1 cellular context compared by ENCODE assay signal in the genomic region with DNA sequence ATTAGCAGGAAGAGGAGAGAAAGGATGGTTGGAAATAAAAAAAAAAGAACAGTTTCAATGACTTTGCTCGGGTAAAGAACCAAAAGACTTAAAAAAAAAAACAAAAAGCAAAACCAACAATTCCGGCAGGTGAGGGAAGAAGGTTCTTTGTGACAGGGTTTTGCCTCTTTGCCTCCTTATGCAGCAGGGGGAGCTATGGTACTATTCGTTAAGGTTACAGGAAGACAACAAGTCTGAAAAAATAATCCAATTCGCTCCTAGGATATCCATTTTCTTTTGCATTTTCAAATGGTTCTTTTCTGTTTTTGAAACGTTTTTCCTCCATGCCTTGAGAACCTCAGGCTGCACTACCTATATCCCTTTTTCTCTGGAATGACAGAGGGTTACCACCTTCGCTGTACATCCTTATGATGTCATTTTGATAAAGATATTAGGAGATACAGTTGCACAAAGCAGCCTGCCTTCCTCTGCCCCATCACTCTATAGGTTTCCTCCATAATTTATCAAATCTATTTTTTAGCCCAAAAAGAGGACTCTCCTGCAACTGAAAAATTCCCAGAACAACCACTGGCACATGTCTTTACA.
TF ChIP-seq lines count a peak whose summit lies in the region.

No MANE protein-coding gene starts in this region.

TF ChIP-seq in H1, 55 proteins besides CTCF, POLR2A, EP300 and RAD21:
- TF ChIP-seq NRF1 (IDR thresholded peaks at IDR 0.05; ENCODE audit: low read depth, low read length) (no peak), SIX5 (IDR thresholded peaks at IDR 0.05; ENCODE audit: low read depth, low read length) (no peak), EZH2 (IDR thresholded peaks at IDR 0.05; ENCODE audit: low read depth, low read length, severe bottlenecking) (no peak), TEAD4 (IDR thresholded peaks at IDR 0.05; ENCODE audit: low read depth, low read length) (no peak), HDAC2 (IDR thresholded peaks at IDR 0.05; ENCODE audit: borderline replicate concordance in 1 of 2, low read depth in 2 of 2, low read length in 2 of 2) (no peak), SRF (IDR thresholded peaks at IDR 0.05; ENCODE audit: low read depth, low read length) (no peak), POLR2AphosphoS5 (IDR thresholded peaks at IDR 0.05; ENCODE audit: low read depth, low read length) (no peak), JUN (IDR thresholded peaks at IDR 0.05; ENCODE audit: low read depth, low read length) (no peak), TCF12 (IDR thresholded peaks at IDR 0.05; ENCODE audit: low read depth, low read length) (no peak), FOSL1 (IDR thresholded peaks at IDR 0.05; ENCODE audit: insufficient read depth, low read depth, low read length) (no peak), TAF1 (IDR thresholded peaks at IDR 0.05; ENCODE audit: low read depth, low read length) (no peak), POU5F1 (IDR thresholded peaks at IDR 0.05; ENCODE audit: low read depth, low read length) (no peak), NANOG (IDR thresholded peaks at IDR 0.05; ENCODE audit: insufficient read depth, low read depth, low read length, poor library complexity, severe bottlenecking) (no peak), SP2 (IDR thresholded peaks at IDR 0.05; ENCODE audit: low read length) (no peak), SP4 (IDR thresholded peaks at IDR 0.05; ENCODE audit: low read length) (no peak), CBX8 (IDR thresholded peaks at IDR 0.05; ENCODE audit: borderline replicate concordance, low read depth, low read length) (no peak), GABPA (IDR thresholded peaks at IDR 0.05; ENCODE audit: borderline replicate concordance, insufficient read depth, low read length) (no peak)
- TF ChIP-seq, protein P1, sequence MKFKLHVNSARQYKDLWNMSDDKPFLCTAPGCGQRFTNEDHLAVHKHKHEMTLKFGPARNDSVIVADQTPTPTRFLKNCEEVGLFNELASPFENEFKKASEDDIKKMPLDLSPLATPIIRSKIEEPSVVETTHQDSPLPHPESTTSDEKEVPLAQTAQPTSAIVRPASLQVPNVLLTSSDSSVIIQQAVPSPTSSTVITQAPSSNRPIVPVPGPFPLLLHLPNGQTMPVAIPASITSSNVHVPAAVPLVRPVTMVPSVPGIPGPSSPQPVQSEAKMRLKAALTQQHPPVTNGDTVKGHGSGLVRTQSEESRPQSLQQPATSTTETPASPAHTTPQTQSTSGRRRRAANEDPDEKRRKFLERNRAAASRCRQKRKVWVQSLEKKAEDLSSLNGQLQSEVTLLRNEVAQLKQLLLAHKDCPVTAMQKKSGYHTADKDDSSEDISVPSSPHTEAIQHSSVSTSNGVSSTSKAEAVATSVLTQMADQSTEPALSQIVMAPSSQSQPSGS (IDR thresholded peaks at IDR 0.05; ENCODE audit: low read length): no peak
